ENCODE assay signal across 2 cellular contexts in genomic region chr7:80275192-80275605, GRCh38.
TF ChIP-seq lines count a peak whose summit lies in the region.

No MANE protein-coding gene starts in this region.

TF ChIP-seq in A549, 52 proteins besides CTCF, POLR2A, EP300 and RAD21 (continued from another document):
- TF ChIP-seq REST (IDR thresholded peaks at IDR 0.05) (no peak), FOSB (CRISPR knock-in tag; IDR thresholded peaks at IDR 0.05) (no peak), E2F6 (IDR thresholded peaks at IDR 0.05; ENCODE audit: borderline replicate concordance, low read depth) (no peak), SMC3 (IDR thresholded peaks at IDR 0.05) (no peak), ZC3H11A (IDR thresholded peaks at IDR 0.05) (no peak)

TF ChIP-seq in SK-N-SH, 30 proteins besides CTCF, POLR2A, EP300 and RAD21 (continued from another document):
- TF ChIP-seq PBX3 (IDR thresholded peaks at IDR 0.05), result peak; percentile 95
- no peak for TF ChIP-seq ZBTB33 (IDR thresholded peaks at IDR 0.05; ENCODE audit: borderline replicate concordance, low read depth)
- no peak for TF ChIP-seq USF2 (IDR thresholded peaks at IDR 0.05; ENCODE audit: borderline replicate concordance, low read depth, low read length)
- TF ChIP-seq MAX (IDR thresholded peaks at IDR 0.05; ENCODE audit: low read depth), result peak; percentile 50
- no peak for TF ChIP-seq GATA2 (CRISPR knock-in tag; IDR thresholded peaks at IDR 0.05)
- no peak for TF ChIP-seq USF1 (IDR thresholded peaks at IDR 0.05; ENCODE audit: borderline replicate concordance, low read depth)
- peak; percentile 57 for TF ChIP-seq FOSL2 (IDR thresholded peaks at IDR 0.05; ENCODE audit: borderline replicate concordance, low read depth)
- peak; percentile 83 for TF ChIP-seq NFIC (IDR thresholded peaks at IDR 0.05; ENCODE audit: borderline replicate concordance)
- peak; percentile 99 for TF ChIP-seq TCF12 (IDR thresholded peaks at IDR 0.05)
- TF ChIP-seq POLR2AphosphoS5 (IDR thresholded peaks at IDR 0.05; ENCODE audit: low read depth, low read length), result peak; percentile 70; the same call in 1 of the 2 replicates
